Comparison of ENCODE assay signal across 1 cellular context in genomic region chr21:46639489-46640386, GRCh38.
A peak's percentile ranks its signal among the peaks of the same experiment; 100 is the strongest.
TF ChIP-seq lines count a peak whose summit lies in the region.

No MANE protein-coding gene starts in this region.

TF ChIP-seq in GM12878, 131 proteins besides CTCF, POLR2A, EP300 and RAD21:
- TF ChIP-seq GABPA (IDR thresholded peaks at IDR 0.05; ENCODE audit: low read depth) (no peak), RUNX3 (IDR thresholded peaks at IDR 0.05; ENCODE audit: low read length) (no peak), SMC3 (IDR thresholded peaks at IDR 0.05; ENCODE audit: borderline replicate concordance, low read length) (peak; percentile 26; the same call in 1 of the 2 replicates), SIX5 (IDR thresholded peaks at IDR 0.05; ENCODE audit: low read depth, low read length, severe bottlenecking) (no peak), TARDBP (IDR thresholded peaks at IDR 0.05; ENCODE audit: borderline replicate concordance) (no peak)
